In the genomic region with DNA sequence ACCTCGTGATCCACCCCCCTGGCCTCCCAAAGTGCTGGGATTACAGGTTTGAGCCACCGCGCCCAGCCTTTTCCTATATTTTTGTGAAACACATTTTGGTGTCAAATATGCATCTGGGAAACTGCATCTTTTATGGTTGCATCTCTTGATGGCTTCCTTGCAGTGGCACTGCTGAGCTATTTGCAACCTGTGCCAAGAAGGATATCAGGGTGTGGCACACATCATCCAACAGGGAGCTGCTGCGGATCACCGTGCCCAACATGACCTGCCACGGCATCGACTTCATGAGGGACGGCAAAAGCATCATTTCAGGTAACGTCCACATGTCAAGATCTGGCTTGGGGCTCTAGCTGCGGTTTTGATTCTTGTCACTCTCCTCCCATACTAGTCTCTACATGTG, we compare ENCODE assay signal across 17 cellular contexts. TPM values are rescaled to one million over a fixed set of nuclear protein-coding genes. Genes with fewer than 3 reads are reported as not detected.
"Had no signal": no experiment of that assay in that cellular context is flagged by ENCODE, and none has a peak within 500 bp of the region (broad histone marks: within the 10 kb centered on the region; RNA-seq: fewer than 3 reads in every experiment).

No MANE protein-coding gene starts in this region.

- H3K27ac ChIP-seq: coronary artery, epithelial cell of prostate, lower lobe of right lung, neutrophil, skin epidermis, thyroid gland, uterus had no signal

- H3K36me3 ChIP-seq: lower lobe of right lung, neutrophil, thyroid gland, uterus had no signal

- H3K9me3 ChIP-seq: neutrophil, thyroid gland had no signal

- H3K27ac Mint-ChIP-seq: activated CD4-positive, alpha-beta memory T cell treated with anti-CD3 and anti-CD28 coated beads for 36 hours; activated T-cell treated with anti-CD3 and anti-CD28 coated beads, Interleukin-2, amount 50 U/mL, for 72 hours; naive thymus-derived CD4-positive, alpha-beta T cell had no signal

- H3K27me3 ChIP-seq: thyroid gland, uterus had no signal

- H3K4me3 Mint-ChIP-seq: activated CD4-positive, alpha-beta memory T cell treated with anti-CD3 and anti-CD28 coated beads for 36 hours; activated T-cell treated with anti-CD3 and anti-CD28 coated beads, Interleukin-2, amount 50 U/mL, for 72 hours; naive thymus-derived CD4-positive, alpha-beta T cell had no signal

- H3K4me1 Mint-ChIP-seq: naive thymus-derived CD4-positive, alpha-beta T cell had no signal

- H3K4me1 ChIP-seq: lower lobe of right lung, thyroid gland, uterus had no signal

- DNase-seq: activated CD4-positive, alpha-beta memory T cell treated with anti-CD3 and anti-CD28 coated beads for 36 hours; activated CD4-positive, alpha-beta T cell treated with anti-CD3 and anti-CD28 coated beads for 1 hour; activated naive CD4-positive, alpha-beta T cell treated with Interleukin-2 at 50 U/mL for 16 hours; activated T-cell treated with anti-CD3 and anti-CD28 coated beads, Interleukin-2, amount 50 U/mL, for 72 hours; caudate nucleus; effector CD8-positive, alpha-beta T cell; lower lobe of right lung; midbrain; naive thymus-derived CD4-positive, alpha-beta T cell; retina; thyroid gland; uterus had no signal

- H3K4me3 ChIP-seq: coronary artery, lower lobe of right lung, skin epidermis, thyroid gland, uterus had no signal

RNA-seq across cellular contexts. Expression of gene USP43, which starts 16.8 kb away (rescaled TPM):
- polyA plus RNA-seq: naive thymus-derived CD4-positive, alpha-beta T cell had no signal

RNA-seq across cellular contexts. Expression of gene CFAP52, which starts 52.1 kb away (rescaled TPM):
- total RNA-seq: activated CD4-positive, alpha-beta memory T cell treated with anti-CD3 and anti-CD28 coated beads for 36 hours; kidney epithelial cell; naive thymus-derived CD4-positive, alpha-beta T cell had no signal
- polyA plus RNA-seq: naive thymus-derived CD4-positive, alpha-beta T cell had no signal
